1 cellular context compared by ENCODE assay signal in the genomic region with DNA sequence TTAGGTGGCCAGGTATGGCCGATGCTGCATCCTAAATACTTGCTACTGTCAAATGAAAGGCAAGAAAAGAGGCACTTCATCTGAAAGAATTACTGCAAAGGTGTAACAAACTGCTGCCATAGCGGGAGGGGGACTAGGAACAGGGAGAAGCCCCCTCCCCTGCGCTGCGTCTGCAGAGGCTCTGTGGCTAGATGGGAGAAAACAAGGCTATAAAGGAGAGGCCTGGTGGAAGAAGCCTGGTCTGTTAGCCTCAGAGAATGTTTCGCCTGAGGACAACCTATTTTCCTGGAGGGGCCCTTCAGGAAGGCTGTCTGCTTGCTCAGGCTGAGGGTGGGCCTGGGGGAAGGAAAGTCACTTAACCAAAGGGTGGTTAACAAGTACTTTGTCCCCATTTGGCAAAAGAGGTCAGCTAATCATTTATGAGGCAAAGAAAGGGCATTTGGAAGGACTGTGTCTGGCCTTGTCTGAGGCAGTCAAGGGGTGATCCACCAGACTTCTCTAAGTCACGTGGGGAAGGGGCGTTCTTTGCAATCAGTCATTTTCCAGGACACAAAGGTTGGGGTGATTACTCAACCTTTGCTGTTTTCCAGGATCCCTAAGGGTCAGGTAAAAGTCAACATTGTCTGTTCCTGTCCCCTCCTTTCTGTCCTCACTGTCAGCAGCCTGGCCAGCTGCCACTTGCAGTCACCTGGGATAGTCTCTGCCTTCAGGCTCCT.
A peak's percentile ranks its signal among the peaks of the same experiment; 100 is the strongest.
TF ChIP-seq lines count a peak whose summit lies in the region.

No MANE protein-coding gene starts in this region.

TF ChIP-seq in HepG2, 621 proteins besides CTCF, POLR2A, EP300 and RAD21 (continued from another document and continues in another):
- TF ChIP-seq, protein P1, sequence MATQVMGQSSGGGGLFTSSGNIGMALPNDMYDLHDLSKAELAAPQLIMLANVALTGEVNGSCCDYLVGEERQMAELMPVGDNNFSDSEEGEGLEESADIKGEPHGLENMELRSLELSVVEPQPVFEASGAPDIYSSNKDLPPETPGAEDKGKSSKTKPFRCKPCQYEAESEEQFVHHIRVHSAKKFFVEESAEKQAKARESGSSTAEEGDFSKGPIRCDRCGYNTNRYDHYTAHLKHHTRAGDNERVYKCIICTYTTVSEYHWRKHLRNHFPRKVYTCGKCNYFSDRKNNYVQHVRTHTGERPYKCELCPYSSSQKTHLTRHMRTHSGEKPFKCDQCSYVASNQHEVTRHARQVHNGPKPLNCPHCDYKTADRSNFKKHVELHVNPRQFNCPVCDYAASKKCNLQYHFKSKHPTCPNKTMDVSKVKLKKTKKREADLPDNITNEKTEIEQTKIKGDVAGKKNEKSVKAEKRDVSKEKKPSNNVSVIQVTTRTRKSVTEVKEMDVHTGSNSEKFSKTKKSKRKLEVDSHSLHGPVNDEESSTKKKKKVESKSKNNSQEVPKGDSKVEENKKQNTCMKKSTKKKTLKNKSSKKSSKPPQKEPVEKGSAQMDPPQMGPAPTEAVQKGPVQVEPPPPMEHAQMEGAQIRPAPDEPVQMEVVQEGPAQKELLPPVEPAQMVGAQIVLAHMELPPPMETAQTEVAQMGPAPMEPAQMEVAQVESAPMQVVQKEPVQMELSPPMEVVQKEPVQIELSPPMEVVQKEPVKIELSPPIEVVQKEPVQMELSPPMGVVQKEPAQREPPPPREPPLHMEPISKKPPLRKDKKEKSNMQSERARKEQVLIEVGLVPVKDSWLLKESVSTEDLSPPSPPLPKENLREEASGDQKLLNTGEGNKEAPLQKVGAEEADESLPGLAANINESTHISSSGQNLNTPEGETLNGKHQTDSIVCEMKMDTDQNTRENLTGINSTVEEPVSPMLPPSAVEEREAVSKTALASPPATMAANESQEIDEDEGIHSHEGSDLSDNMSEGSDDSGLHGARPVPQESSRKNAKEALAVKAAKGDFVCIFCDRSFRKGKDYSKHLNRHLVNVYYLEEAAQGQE (IDR thresholded peaks at IDR 0.05; ENCODE audit: borderline replicate concordance in 1 of 2, low read depth in 1 of 2, low read length in 2 of 2), result no peak
- no peak for TF ChIP-seq ZNF773 (CRISPR knock-in tag; IDR thresholded peaks at IDR 0.05; ENCODE audit: borderline replicate concordance)
- peak; percentile 21; the same call in 1 of the 2 replicates for TF ChIP-seq FOXK1 (CRISPR knock-in tag; IDR thresholded peaks at IDR 0.05; ENCODE audit: borderline replicate concordance, low read depth)
- TF ChIP-seq, protein P2, sequence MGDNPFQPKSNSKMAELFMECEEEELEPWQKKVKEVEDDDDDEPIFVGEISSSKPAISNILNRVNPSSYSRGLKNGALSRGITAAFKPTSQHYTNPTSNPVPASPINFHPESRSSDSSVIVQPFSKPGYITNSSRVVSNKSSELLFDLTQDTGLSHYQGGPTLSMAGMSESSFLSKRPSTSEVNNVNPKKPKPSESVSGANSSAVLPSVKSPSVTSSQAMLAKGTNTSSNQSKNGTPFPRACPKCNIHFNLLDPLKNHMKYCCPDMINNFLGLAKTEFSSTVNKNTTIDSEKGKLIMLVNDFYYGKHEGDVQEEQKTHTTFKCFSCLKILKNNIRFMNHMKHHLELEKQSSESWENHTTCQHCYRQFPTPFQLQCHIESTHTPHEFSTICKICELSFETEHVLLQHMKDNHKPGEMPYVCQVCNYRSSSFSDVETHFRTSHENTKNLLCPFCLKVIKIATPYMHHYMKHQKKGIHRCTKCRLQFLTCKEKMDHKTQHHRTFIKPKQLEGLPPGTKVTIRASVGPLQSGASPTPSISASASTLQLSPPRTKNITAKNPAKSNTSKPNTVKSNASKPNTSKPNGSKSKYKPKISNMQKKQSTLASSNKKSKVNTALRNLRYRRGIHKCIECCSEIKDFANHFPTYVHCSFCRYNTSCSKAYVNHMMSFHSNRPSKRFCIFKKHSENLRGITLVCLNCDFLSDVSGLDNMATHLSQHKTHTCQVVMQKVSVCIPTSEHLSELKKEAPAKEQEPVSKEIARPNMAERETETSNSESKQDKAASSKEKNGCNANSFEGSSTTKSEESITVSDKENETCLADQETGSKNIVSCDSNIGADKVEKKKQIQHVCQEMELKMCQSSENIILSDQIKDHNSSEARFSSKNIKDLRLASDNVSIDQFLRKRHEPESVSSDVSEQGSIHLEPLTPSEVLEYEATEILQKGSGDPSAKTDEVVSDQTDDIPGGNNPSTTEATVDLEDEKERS (CRISPR knock-in tag; IDR thresholded peaks at IDR 0.05), result no peak
- TF ChIP-seq MXD4 (CRISPR knock-in tag; IDR thresholded peaks at IDR 0.05), result no peak
- no peak for TF ChIP-seq NCOA1 (CRISPR knock-in tag; IDR thresholded peaks at IDR 0.05)
- TF ChIP-seq ZFY (CRISPR knock-in tag; IDR thresholded peaks at IDR 0.05), result 0 out of 2 replicates have a peak, but pooled peaks have one; percentile 11
- TF ChIP-seq, protein P3, sequence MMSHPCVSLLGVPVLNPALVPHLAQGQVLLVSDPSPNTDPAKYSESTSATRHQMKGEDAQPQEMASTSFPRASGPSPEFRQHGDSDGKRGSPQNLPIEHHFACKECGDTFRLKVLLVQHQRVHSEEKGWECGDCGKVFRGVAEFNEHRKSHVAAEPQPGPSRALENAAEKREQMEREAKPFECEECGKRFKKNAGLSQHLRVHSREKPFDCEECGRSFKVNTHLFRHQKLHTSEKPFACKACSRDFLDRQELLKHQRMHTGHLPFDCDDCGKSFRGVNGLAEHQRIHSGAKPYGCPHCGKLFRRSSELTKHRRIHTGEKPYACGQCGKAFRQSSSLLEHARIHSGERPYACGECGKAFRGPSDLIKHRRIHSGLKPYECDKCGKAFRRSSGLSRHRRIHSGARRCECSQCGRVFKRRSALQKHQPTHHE (CRISPR knock-in tag; IDR thresholded peaks at IDR 0.05; ENCODE audit: borderline replicate concordance), result no peak
- no peak for TF ChIP-seq HNRNPK (IDR thresholded peaks at IDR 0.05; ENCODE audit: low read depth, low read length, poor library complexity, severe bottlenecking)
- no peak for TF ChIP-seq ZFYVE20 (CRISPR knock-in tag; IDR thresholded peaks at IDR 0.05; ENCODE audit: borderline replicate concordance, low read depth)
- TF ChIP-seq THYN1 (CRISPR knock-in tag; IDR thresholded peaks at IDR 0.05; ENCODE audit: borderline replicate concordance, low read depth), result no peak
- TF ChIP-seq, protein P4, sequence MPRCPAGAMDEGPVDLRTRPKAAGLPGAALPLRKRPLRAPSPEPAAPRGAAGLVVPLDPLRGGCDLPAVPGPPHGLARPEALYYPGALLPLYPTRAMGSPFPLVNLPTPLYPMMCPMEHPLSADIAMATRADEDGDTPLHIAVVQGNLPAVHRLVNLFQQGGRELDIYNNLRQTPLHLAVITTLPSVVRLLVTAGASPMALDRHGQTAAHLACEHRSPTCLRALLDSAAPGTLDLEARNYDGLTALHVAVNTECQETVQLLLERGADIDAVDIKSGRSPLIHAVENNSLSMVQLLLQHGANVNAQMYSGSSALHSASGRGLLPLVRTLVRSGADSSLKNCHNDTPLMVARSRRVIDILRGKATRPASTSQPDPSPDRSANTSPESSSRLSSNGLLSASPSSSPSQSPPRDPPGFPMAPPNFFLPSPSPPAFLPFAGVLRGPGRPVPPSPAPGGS (CRISPR knock-in tag; IDR thresholded peaks at IDR 0.05), result no peak
- no peak for TF ChIP-seq NR3C1 (CRISPR knock-in tag; IDR thresholded peaks at IDR 0.05)
- TF ChIP-seq, protein P5, sequence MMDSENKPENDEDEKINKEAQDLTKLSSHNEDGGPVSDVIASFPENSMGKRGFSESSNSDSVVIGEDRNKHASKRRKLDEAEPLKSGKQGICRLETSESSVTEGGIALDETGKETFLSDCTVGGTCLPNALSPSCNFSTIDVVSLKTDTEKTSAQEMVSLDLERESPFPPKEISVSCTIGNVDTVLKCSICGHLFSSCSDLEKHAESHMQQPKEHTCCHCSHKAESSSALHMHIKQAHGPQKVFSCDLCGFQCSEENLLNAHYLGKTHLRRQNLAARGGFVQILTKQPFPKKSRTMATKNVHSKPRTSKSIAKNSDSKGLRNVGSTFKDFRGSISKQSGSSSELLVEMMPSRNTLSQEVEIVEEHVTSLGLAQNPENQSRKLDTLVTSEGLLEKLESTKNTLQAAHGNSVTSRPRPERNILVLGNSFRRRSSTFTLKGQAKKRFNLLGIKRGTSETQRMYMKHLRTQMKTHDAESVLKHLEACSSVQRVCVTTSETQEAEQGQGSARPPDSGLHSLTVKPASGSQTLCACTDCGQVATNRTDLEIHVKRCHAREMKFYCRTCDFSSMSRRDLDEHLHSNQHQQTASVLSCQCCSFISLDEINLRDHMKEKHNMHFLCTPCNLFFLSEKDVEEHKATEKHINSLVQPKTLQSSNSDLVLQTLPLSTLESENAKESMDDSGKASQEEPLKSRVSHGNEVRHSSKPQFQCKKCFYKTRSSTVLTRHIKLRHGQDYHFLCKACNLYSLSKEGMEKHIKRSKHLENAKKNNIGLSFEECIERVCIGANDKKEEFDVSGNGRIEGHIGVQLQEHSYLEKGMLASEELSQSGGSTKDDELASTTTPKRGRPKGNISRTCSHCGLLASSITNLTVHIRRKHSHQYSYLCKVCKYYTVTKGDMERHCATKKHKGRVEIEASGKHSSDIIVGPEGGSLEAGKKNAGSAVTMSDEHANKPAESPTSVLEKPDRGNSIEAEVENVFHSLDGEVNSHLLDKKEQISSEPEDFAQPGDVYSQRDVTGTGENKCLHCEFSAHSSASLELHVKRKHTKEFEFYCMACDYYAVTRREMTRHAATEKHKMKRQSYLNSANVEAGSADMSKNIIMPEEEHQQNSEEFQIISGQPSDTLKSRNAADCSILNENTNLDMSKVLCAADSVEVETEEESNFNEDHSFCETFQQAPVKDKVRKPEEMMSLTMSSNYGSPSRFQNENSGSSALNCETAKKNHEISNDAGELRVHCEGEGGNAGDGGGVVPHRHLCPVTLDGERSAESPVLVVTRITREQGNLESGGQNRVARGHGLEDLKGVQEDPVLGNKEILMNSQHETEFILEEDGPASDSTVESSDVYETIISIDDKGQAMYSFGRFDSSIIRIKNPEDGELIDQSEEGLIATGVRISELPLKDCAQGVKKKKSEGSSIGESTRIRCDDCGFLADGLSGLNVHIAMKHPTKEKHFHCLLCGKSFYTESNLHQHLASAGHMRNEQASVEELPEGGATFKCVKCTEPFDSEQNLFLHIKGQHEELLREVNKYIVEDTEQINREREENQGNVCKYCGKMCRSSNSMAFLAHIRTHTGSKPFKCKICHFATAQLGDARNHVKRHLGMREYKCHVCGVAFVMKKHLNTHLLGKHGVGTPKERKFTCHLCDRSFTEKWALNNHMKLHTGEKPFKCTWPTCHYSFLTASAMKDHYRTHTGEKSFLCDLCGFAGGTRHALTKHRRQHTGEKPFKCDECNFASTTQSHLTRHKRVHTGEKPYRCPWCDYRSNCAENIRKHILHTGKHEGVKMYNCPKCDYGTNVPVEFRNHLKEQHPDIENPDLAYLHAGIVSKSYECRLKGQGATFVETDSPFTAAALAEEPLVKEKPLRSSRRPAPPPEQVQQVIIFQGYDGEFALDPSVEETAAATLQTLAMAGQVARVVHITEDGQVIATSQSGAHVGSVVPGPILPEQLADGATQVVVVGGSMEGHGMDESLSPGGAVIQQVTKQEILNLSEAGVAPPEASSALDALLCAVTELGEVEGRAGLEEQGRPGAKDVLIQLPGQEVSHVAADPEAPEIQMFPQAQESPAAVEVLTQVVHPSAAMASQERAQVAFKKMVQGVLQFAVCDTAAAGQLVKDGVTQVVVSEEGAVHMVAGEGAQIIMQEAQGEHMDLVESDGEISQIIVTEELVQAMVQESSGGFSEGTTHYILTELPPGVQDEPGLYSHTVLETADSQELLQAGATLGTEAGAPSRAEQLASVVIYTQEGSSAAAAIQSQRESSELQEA (CRISPR knock-in tag; IDR thresholded peaks at IDR 0.05; ENCODE audit: not compliant biosample characterization), result no peak
- no peak for TF ChIP-seq ZNF75D (CRISPR knock-in tag; IDR thresholded peaks at IDR 0.05; ENCODE audit: borderline replicate concordance)
- 0 out of 2 replicates have a peak, but pooled peaks have one; percentile 45 for TF ChIP-seq ZBTB7B (CRISPR knock-in tag; IDR thresholded peaks at IDR 0.05)
- peak; percentile 45 for TF ChIP-seq DPF2 (CRISPR knock-in tag; IDR thresholded peaks at IDR 0.05; ENCODE audit: borderline replicate concordance, low read depth)
- TF ChIP-seq, protein P6, sequence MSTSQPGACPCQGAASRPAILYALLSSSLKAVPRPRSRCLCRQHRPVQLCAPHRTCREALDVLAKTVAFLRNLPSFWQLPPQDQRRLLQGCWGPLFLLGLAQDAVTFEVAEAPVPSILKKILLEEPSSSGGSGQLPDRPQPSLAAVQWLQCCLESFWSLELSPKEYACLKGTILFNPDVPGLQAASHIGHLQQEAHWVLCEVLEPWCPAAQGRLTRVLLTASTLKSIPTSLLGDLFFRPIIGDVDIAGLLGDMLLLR (CRISPR knock-in tag; IDR thresholded peaks at IDR 0.05), result no peak
- TF ChIP-seq ZMYM3 (CRISPR knock-in tag; IDR thresholded peaks at IDR 0.05), result no peak
- no peak for TF ChIP-seq TCF12 (IDR thresholded peaks at IDR 0.05)
- no peak for TF ChIP-seq TCF12 (CRISPR knock-in tag; IDR thresholded peaks at IDR 0.05)
- no peak for TF ChIP-seq HNRNPLL (IDR thresholded peaks at IDR 0.05; ENCODE audit: low read depth, low read length, poor library complexity, severe bottlenecking)
- TF ChIP-seq, protein P7, sequence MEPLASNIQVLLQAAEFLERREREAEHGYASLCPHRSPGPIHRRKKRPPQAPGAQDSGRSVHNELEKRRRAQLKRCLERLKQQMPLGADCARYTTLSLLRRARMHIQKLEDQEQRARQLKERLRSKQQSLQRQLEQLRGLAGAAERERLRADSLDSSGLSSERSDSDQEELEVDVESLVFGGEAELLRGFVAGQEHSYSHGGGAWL (CRISPR knock-in tag; IDR thresholded peaks at IDR 0.05), result no peak
- no peak for TF ChIP-seq ZNF30 (CRISPR knock-in tag; IDR thresholded peaks at IDR 0.05)
- TF ChIP-seq, protein P8, sequence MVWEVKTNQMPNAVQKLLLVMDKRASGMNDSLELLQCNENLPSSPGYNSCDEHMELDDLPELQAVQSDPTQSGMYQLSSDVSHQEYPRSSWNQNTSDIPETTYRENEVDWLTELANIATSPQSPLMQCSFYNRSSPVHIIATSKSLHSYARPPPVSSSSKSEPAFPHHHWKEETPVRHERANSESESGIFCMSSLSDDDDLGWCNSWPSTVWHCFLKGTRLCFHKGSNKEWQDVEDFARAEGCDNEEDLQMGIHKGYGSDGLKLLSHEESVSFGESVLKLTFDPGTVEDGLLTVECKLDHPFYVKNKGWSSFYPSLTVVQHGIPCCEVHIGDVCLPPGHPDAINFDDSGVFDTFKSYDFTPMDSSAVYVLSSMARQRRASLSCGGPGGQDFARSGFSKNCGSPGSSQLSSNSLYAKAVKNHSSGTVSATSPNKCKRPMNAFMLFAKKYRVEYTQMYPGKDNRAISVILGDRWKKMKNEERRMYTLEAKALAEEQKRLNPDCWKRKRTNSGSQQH (CRISPR knock-in tag; IDR thresholded peaks at IDR 0.05; ENCODE audit: low read depth), result no peak
- no peak for TF ChIP-seq KLF11 (CRISPR knock-in tag; IDR thresholded peaks at IDR 0.05)
- TF ChIP-seq TBX3 (IDR thresholded peaks at IDR 0.05; ENCODE audit: borderline replicate concordance), result no peak
- no peak for TF ChIP-seq MEF2D (CRISPR knock-in tag; IDR thresholded peaks at IDR 0.05)
- TF ChIP-seq EHMT2 (IDR thresholded peaks at IDR 0.05; ENCODE audit: borderline replicate concordance, low read depth, low read length), result no peak
- no peak for TF ChIP-seq CHCHD3 (CRISPR knock-in tag; IDR thresholded peaks at IDR 0.05)
- no peak for TF ChIP-seq ZZZ3 (CRISPR knock-in tag; IDR thresholded peaks at IDR 0.05; ENCODE audit: borderline replicate concordance)
- TF ChIP-seq ZNF12 (CRISPR knock-in tag; IDR thresholded peaks at IDR 0.05), result no peak
- TF ChIP-seq FOXA1 (IDR thresholded peaks at IDR 0.05), result no peak
- TF ChIP-seq FOXA1 (CRISPR knock-in tag; IDR thresholded peaks at IDR 0.05), result peak; percentile 79
- TF ChIP-seq ZNF224 (CRISPR knock-in tag; IDR thresholded peaks at IDR 0.05), result no peak
- TF ChIP-seq ZFP82 (CRISPR knock-in tag; IDR thresholded peaks at IDR 0.05; ENCODE audit: borderline replicate concordance), result no peak
